ENCODE assay signal across 12 cellular contexts in genomic region chr4:2848449-2848848, GRCh38. TPM values are rescaled to one million over a fixed set of nuclear protein-coding genes. Genes with fewer than 3 reads are reported as not detected.
DNase-seq lines count a peak whose midpoint lies in the region; ATAC-seq and TF ChIP-seq lines count a peak whose summit lies in the region.
"Had no signal": no experiment of that assay in that cellular context is flagged by ENCODE, and none has a peak within 500 bp of the region (broad histone marks: within the 10 kb centered on the region; RNA-seq: fewer than 3 reads in every experiment).

No MANE protein-coding gene starts in this region.

- H3K4me1 ChIP-seq in hepatocyte (ENCODE audit: insufficient read depth) (peaks cover 46% of the 10 kb centered on the region), suprapubic skin (peaks cover 57% of the 10 kb centered on the region)

- peaks cover 8% of the 10 kb centered on the region for H3K36me3 Mint-ChIP-seq in activated CD4-positive, alpha-beta T cell treated with anti-CD3 and anti-CD28 coated beads for 36 hours (ENCODE audit: low read depth)

- H3K27me3 Mint-ChIP-seq in activated CD4-positive, alpha-beta T cell treated with anti-CD3 and anti-CD28 coated beads for 36 hours = no peaks in the 10 kb centered on the region

- H3K4me3 Mint-ChIP-seq in activated CD4-positive, alpha-beta T cell treated with anti-CD3 and anti-CD28 coated beads for 36 hours = no peak overlapping the region

- TF ChIP-seq CTCF in hepatocyte (IDR thresholded peaks at IDR 0.05; ENCODE audit: poor library complexity) = no peak
- TF ChIP-seq CTCF in retinal pigment epithelial cell (conservative IDR thresholded peaks at IDR 0.05; ENCODE audit: low read depth, low read length) = no peak
- no peak for TF ChIP-seq CTCF in suprapubic skin (IDR thresholded peaks at IDR 0.05)

- no peak for DNase-seq in activated CD4-positive, alpha-beta T cell treated with anti-CD3 and anti-CD28 coated beads for 36 hours
- no peak for DNase-seq in activated CD4-positive, alpha-beta T cell treated with anti-CD3 and anti-CD28 coated beads, Interleukin-2, amount 50 U/mL, for 48 hours
- DNase-seq in amniotic epithelial cell (ENCODE audit: low read depth) (peak; percentile 77), hepatocyte (ENCODE audit: low spot score) (no peak), retinal pigment epithelial cell (ENCODE audit: low read depth) (peak; percentile 30), cerebellar cortex (ENCODE audit: low spot score) (no peak), HCEC 1CT (no peak), suprapubic skin (ENCODE audit: low spot score in 2 of 2) (no peak)
- DNase-seq: activated CD4-positive, CD25-positive, alpha-beta regulatory T cell; MV-4-11; Right ventricle myocardium superior; stimulated activated CD4-positive, alpha-beta T cell treated with anti-CD3 and anti-CD28 coated beads, Interleukin-15, amount 100 ng/mL, for 24 hours had no signal

- H3K4me1 Mint-ChIP-seq in activated CD4-positive, alpha-beta T cell treated with anti-CD3 and anti-CD28 coated beads for 36 hours = peaks cover 80% of the 10 kb centered on the region

- ATAC-seq in activated CD4-positive, alpha-beta T cell treated with anti-CD3 and anti-CD28 coated beads for 36 hours = no peak

- no peak for TF ChIP-seq EP300 in suprapubic skin (IDR thresholded peaks at IDR 0.05)

- no peaks in the 10 kb centered on the region for H3K36me3 ChIP-seq in hepatocyte (replicated peaks; ENCODE audit: insufficient read depth, low read depth)
- H3K36me3 ChIP-seq in suprapubic skin = peaks cover 1% of the 10 kb centered on the region

- H3K27ac ChIP-seq in hepatocyte = peak overlapping the region; percentile 50
- no peak overlapping the region for H3K27ac ChIP-seq in suprapubic skin

- H3K4me3 ChIP-seq in hepatocyte = no peak overlapping the region
- H3K4me3 ChIP-seq in retinal pigment epithelial cell (ENCODE audit: low read length) = no peak overlapping the region
- H3K4me3 ChIP-seq in suprapubic skin = no peak overlapping the region

- CTCF ChIA-PET in activated CD4-positive, alpha-beta T cell treated with anti-CD3 and anti-CD28 coated beads for 36 hours (lab: Charles Lee) = interaction anchor here (0.6 to 1.4 kb wide), 2 partner anchors 10 to 87 kb away, joined by 3 read pairs; no protein-coding TSS in a partner anchor

- no peak for TF ChIP-seq POLR2A in suprapubic skin (IDR thresholded peaks at IDR 0.05)

- no peak overlapping the region for H2AFZ ChIP-seq in hepatocyte

- no peaks in the 10 kb centered on the region for H3K9me3 Mint-ChIP-seq in activated CD4-positive, alpha-beta T cell treated with anti-CD3 and anti-CD28 coated beads for 36 hours (ENCODE audit: low read depth)

- POLR2A ChIA-PET in activated CD4-positive, alpha-beta T cell treated with anti-CD3 and anti-CD28 coated beads for 36 hours (lab: Charles Lee) = no interaction called here

- peak overlapping the region; percentile 0 for H3K4me2 ChIP-seq in hepatocyte

- H3K79me2 ChIP-seq in hepatocyte = peaks cover 93% of the 10 kb centered on the region

- H4K20me1 ChIP-seq in hepatocyte (ENCODE audit: insufficient read depth, poor library complexity, severe bottlenecking) = peaks cover 80% of the 10 kb centered on the region

- H3K27me3 ChIP-seq in hepatocyte (no peaks in the 10 kb centered on the region), suprapubic skin (no peaks in the 10 kb centered on the region)

- H3K9me2 ChIP-seq in hepatocyte (replicated peaks; ENCODE audit: insufficient read depth) = no peaks in the 10 kb centered on the region

- H3K27ac Mint-ChIP-seq in activated CD4-positive, alpha-beta T cell treated with anti-CD3 and anti-CD28 coated beads for 36 hours = peak overlapping the region; percentile 37

- intact Hi-C loops in activated CD4-positive, alpha-beta T cell treated with anti-CD3 and anti-CD28 coated beads for 36 hours (cut with DNase I, micrococcal nuclease) = loop anchor here in 1 of 2 experiments (5.0 kb wide), 2 partner anchors 89 to 114 kb away; partner anchors contain the start of genes GRK4 and NOP14

- 92% methylated on average over 2 of the region's 2 CpGs for WGBS in hepatocyte (ENCODE audit: low lambda C conversion rate, missing lambda C conversion rate)
- 95% methylated on average over 2 of the region's 2 CpGs for WGBS in suprapubic skin

- H3K9me3 ChIP-seq in hepatocyte (ENCODE audit: low read depth) = no peaks in the 10 kb centered on the region
- H3K9me3 ChIP-seq in suprapubic skin = no peaks in the 10 kb centered on the region

RNA-seq across cellular contexts. Expression of gene ADD1, which starts 4.8 kb away (rescaled TPM):
- total RNA-seq in activated CD4-positive, alpha-beta T cell treated with anti-CD3 and anti-CD28 coated beads for 36 hours = 100 to 1,000 TPM; 196 to 206 TPM
- 143 and 179 TPM in 2 replicates for total RNA-seq in hepatocyte
- polyA plus RNA-seq in hepatocyte = 174 and 208 TPM in 2 replicates
- total RNA-seq in suprapubic skin = 100 to 1,000 TPM; 122 to 299 (median 196) TPM

RNA-seq across cellular contexts. Expression of gene SH3BP2, which starts 55.6 kb away (rescaled TPM):
- total RNA-seq in activated CD4-positive, alpha-beta T cell treated with anti-CD3 and anti-CD28 coated beads for 36 hours = 10 to 100 TPM; 63.3 to 68.3 TPM
- total RNA-seq in hepatocyte = 15.0 and 25.7 TPM in 2 replicates
- polyA plus RNA-seq in hepatocyte = 24.3 and 29.6 TPM in 2 replicates
- total RNA-seq in suprapubic skin = 100 to 1,000 TPM; 116 to 709 (median 162) TPM

Comparison
In these comparisons a context has a peak if more than half of its experiments do, and no peak if none do; other contexts are left out.
1. DNase-seq: peak in amniotic epithelial cell (single experiment) and retinal pigment epithelial cell (single experiment); none in activated CD4-positive, alpha-beta T cell treated with anti-CD3 and anti-CD28 coated beads for 36 hours (single experiment), activated CD4-positive, alpha-beta T cell treated with anti-CD3 and anti-CD28 coated beads, Interleukin-2, amount 50 U/mL, for 48 hours (0 of 2), hepatocyte (single experiment), cerebellar cortex (single experiment), HCEC 1CT (single experiment) and suprapubic skin (0 of 2).